In genomic region chr15:75731248-75732100, GRCh38 we compare ENCODE assay signal across 10 cellular contexts. TPM values are rescaled to one million over a fixed set of nuclear protein-coding genes. Genes with fewer than 3 reads are reported as not detected.
DNase-seq lines count a peak whose midpoint lies in the region; ATAC-seq, FAIRE-seq and TF ChIP-seq lines count a peak whose summit lies in the region.
"Had no signal": no experiment of that assay in that cellular context is flagged by ENCODE, and none has a peak within 500 bp of the region (broad histone marks: within the 10 kb centered on the region; RNA-seq: fewer than 3 reads in every experiment).

No MANE protein-coding gene starts in this region.

- intact Hi-C loops in Panc1 (cut with micrococcal nuclease; ENCODE audit: unreplicated experiment), result no loop called here
- intact Hi-C loops in posterior vena cava (cut with DNase I), result loop anchor here in 1 of 2 donors (10.0 kb wide), 1 partner anchor 47 kb away; no protein-coding TSS in a partner anchor

- H3K4me1 ChIP-seq in Panc1 (ENCODE audit: control insufficient read depth, insufficient read depth, low read length), result peaks cover 5% of the 10 kb centered on the region; the same call in 1 of the 2 replicates
- H3K4me1 ChIP-seq: gastrocnemius medialis had no signal

- no peaks in the 10 kb centered on the region for H3K27me3 ChIP-seq in Panc1 (ENCODE audit: control insufficient read depth, insufficient read depth, low read length)
- H3K27me3 ChIP-seq: gastrocnemius medialis had no signal

- H3K36me3 ChIP-seq in Panc1 (ENCODE audit: control insufficient read depth, insufficient read depth, low read length), result no peaks in the 10 kb centered on the region
- H3K36me3 ChIP-seq: gastrocnemius medialis had no signal

- in situ Hi-C loops in Panc1 (cut with HindIII; ENCODE audit: low pct_unique_long_range_greater_than_20kb, low sequenced_read_pairs), result no loop called here

- POLR2A ChIA-PET in Panc1 (lab: Charles Lee), result no interaction called here

- DNase-seq in Panc1 (ENCODE audit: low read depth, low spot score) (no peak), frontal cortex (ENCODE audit: low spot score in 2 of 2) (peak; percentile 6 to 57), posterior vena cava (ENCODE audit: low spot score) (peak; percentile 76), SHP77 (lab: John Stamatoyannopoulos, UW) (no peak), globus pallidus (ENCODE audit: low spot score) (no peak)

- H3K4me3 ChIP-seq in GM12875 (ENCODE audit: low read depth, low read length) (no peak overlapping the region), Panc1 (ENCODE audit: low read depth in 2 of 2, low read length in 2 of 2) (no peak overlapping the region)
- H3K4me3 ChIP-seq: gastrocnemius medialis had no signal

- CTCF ChIA-PET in Panc1 (lab: Charles Lee), result no interaction called here

- no TSS peak for BruUV-seq in Panc1 (replicated peaks; lab: Mats Ljungman, UMichigan)

- TF ChIP-seq CTCF in GM12875 (IDR thresholded peaks at IDR 0.05; ENCODE audit: borderline replicate concordance, insufficient read depth, low read depth, low read length) (0 out of 2 replicates have a peak, but pooled peaks have one; percentile 10), Panc1 (IDR thresholded peaks at IDR 0.05) (peak; percentile 22)

- ATAC-seq in Panc1 (no peak), GM18520 (IDR thresholded peaks at IDR 0.05; ENCODE audit: unreplicated experiment) (no peak), GM19351 (IDR thresholded peaks at IDR 0.05; ENCODE audit: unreplicated experiment) (no peak)
- ATAC-seq: gastrocnemius medialis had no signal

- H3K27ac ChIP-seq in Panc1 (ENCODE audit: low read length), result no peak overlapping the region

- no peaks in the 10 kb centered on the region for H3K9me3 ChIP-seq in Panc1 (ENCODE audit: control insufficient read depth, insufficient read depth, low read depth, low read length)
- H3K9me3 ChIP-seq: gastrocnemius medialis had no signal

- no peak for FAIRE-seq in frontal cortex (lab: Jason Lieb, UNC)

RNA-seq across cellular contexts. Expression of gene CSPG4, which starts 18.8 kb away (rescaled TPM):
- total RNA-seq in Panc1 (2021; ENCODE audit: unreplicated experiment) (17.5 TPM), frontal cortex (4.5 TPM), posterior vena cava (100 to 1,000 TPM in 1 of 2 donors, 10 to 100 TPM in 1; 90.4 to 134 TPM)
- 15.5 TPM for polyA plus RNA-seq in Panc1 (2012; ENCODE audit: insufficient read length)
- total RNA-seq: T-helper 1 cell treated with Interleukin-12 subunit alpha and Interleukin-12 subunit beta and Interleukin-4 antibody, amounts not matched to agents 30 ng/mL and 1 ng/mL, for 36 hours had no signal

Comparison
In these comparisons a context has a peak if more than half of its experiments do, and no peak if none do; other contexts are left out.
1. DNase-seq: peak in frontal cortex (2 of 2) and posterior vena cava (single experiment); none in Panc1 (single experiment), SHP77 (0 of 2) and globus pallidus (single experiment).